Comparison of ENCODE assay signal across 14 cellular contexts in the genomic region with DNA sequence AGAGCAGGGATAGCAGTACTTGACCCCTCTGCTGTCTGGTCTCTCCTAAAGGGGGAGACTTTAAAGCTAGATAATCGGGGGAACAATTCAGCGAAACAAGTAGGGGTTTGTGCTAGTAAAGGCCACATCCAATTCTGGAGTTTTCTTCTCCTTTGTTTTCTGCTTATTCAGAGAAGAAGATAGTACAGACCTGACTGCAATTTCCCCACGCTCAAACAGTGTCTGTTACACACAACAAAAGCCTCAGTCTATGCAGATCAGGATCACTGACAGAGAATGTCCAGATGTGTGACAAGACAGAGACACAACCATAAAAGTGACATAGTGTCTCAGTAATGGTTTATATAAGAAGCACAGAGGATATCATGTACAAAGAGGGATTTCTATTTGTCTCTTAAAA.
DNase-seq lines count a peak whose midpoint lies in the region; ATAC-seq, FAIRE-seq and TF ChIP-seq lines count a peak whose summit lies in the region.
"Had no signal": no experiment of that assay in that cellular context is flagged by ENCODE, and none has a peak within 500 bp of the region (broad histone marks: within the 10 kb centered on the region; RNA-seq: fewer than 3 reads in every experiment).

No MANE protein-coding gene starts in this region.

- CTCF ChIA-PET in OCI-LY7 (lab: Charles Lee; ENCODE audit: unreplicated experiment): no interaction called here
- CTCF ChIA-PET in activated CD8-positive, alpha-beta T cell treated with anti-CD3 and anti-CD28 coated beads for 36 hours (lab: Charles Lee): interaction anchor here (1.5 to 4.4 kb wide), 5 partner anchors 8 to 477 kb away, joined by 3 to 24 read pairs (median 5); no protein-coding TSS in a partner anchor

- no peaks in the 10 kb centered on the region for H3K36me3 Mint-ChIP-seq in activated CD8-positive, alpha-beta T cell treated with anti-CD3 and anti-CD28 coated beads for 36 hours (ENCODE audit: low read depth)
- H3K36me3 Mint-ChIP-seq: brain had no signal

- H3K27ac ChIP-seq in OCI-LY7 (ENCODE audit: low read depth, low read length, poor library complexity, severe bottlenecking) (no peak overlapping the region), duodenal mucosa (ENCODE audit: low read depth, low read length) (peak overlapping the region; percentile 0)
- H3K27ac ChIP-seq: neutrophil, thyroid gland had no signal

- FAIRE-seq in GM12892 (lab: Jason Lieb, UNC) (peak; percentile 9), HTR-8/SVneo (lab: Jason Lieb, UNC) (no peak)

- H3K36me3 ChIP-seq in OCI-LY7 (ENCODE audit: insufficient read depth, low read length): no peaks in the 10 kb centered on the region
- no peaks in the 10 kb centered on the region for H3K36me3 ChIP-seq in duodenal mucosa (ENCODE audit: control insufficient read depth in 1 of 2, insufficient read depth in 2 of 2, low read length in 2 of 2)
- H3K36me3 ChIP-seq: neutrophil, thyroid gland had no signal

- BruUV-seq in OCI-LY7 (replicated peaks; lab: Mats Ljungman, UMichigan): no TSS peak

- no peak overlapping the region for H3K27ac Mint-ChIP-seq in activated CD8-positive, alpha-beta T cell treated with anti-CD3 and anti-CD28 coated beads for 36 hours

- no peaks in the 10 kb centered on the region for H3K79me2 ChIP-seq in OCI-LY7 (ENCODE audit: insufficient read depth, low read depth, low read length)

- H3K9me2 ChIP-seq in OCI-LY7 (ENCODE audit: insufficient read depth, low read length): no peaks in the 10 kb centered on the region

- no peaks in the 10 kb centered on the region for H3K27me3 Mint-ChIP-seq in activated CD8-positive, alpha-beta T cell treated with anti-CD3 and anti-CD28 coated beads for 36 hours

- intact Hi-C loops in OCI-LY7 (cut with micrococcal nuclease; ENCODE audit: unreplicated experiment): no loop called here
- intact Hi-C loops in activated CD8-positive, alpha-beta T cell treated with anti-CD3 and anti-CD28 coated beads for 36 hours (cut with micrococcal nuclease): no loop called here

- no peaks in the 10 kb centered on the region for H3K9me3 Mint-ChIP-seq in activated CD8-positive, alpha-beta T cell treated with anti-CD3 and anti-CD28 coated beads for 36 hours

- no peak overlapping the region for H3K4me3 Mint-ChIP-seq in activated CD8-positive, alpha-beta T cell treated with anti-CD3 and anti-CD28 coated beads for 36 hours
- H3K4me3 Mint-ChIP-seq: brain had no signal

- TF ChIP-seq CTCF in OCI-LY7 (conservative IDR thresholded peaks at IDR 0.05; ENCODE audit: low read length) (no peak), GM10266 (IDR thresholded peaks at IDR 0.05; ENCODE audit: control insufficient read depth, insufficient read depth, low read depth, missing control alignments) (no peak)
- no peak for TF ChIP-seq CTCF in activated CD8-positive, alpha-beta T cell treated with anti-CD3 and anti-CD28 coated beads for 36 hours (IDR thresholded peaks at IDR 0.05)

- H3K27me3 ChIP-seq in duodenal mucosa (ENCODE audit: control insufficient read depth in 1 of 2, insufficient read depth in 2 of 2, low read length in 2 of 2): no peaks in the 10 kb centered on the region
- H3K27me3 ChIP-seq: neutrophil, thyroid gland had no signal

- no peak for ATAC-seq in activated CD8-positive, alpha-beta T cell treated with anti-CD3 and anti-CD28 coated beads for 36 hours
- ATAC-seq: left cardiac atrium had no signal

- no peaks in the 10 kb centered on the region for H4K20me1 ChIP-seq in OCI-LY7 (ENCODE audit: insufficient read depth, low read length)

- POLR2A ChIA-PET in OCI-LY7 (lab: Charles Lee): no interaction called here
- POLR2A ChIA-PET in activated CD8-positive, alpha-beta T cell treated with anti-CD3 and anti-CD28 coated beads for 36 hours (lab: Charles Lee): interaction anchor here (0.8 kb wide), 1 partner anchor 67 kb away, joined by 3 read pairs; no protein-coding TSS in a partner anchor

- H3K9ac ChIP-seq in duodenal mucosa (ENCODE audit: low read depth in 1 of 2, low read length in 2 of 2): peak overlapping the region; percentile 37 to 48

- peak overlapping the region; percentile 46 for H3K4me2 ChIP-seq in OCI-LY7 (ENCODE audit: low read length)

- H3K4me1 ChIP-seq in OCI-LY7 (ENCODE audit: insufficient read depth, low read length, poor library complexity, severe bottlenecking) (peaks cover 8% of the 10 kb centered on the region), duodenal mucosa (ENCODE audit: control insufficient read depth in 1 of 2, insufficient read depth in 2 of 2, low read length in 2 of 2) (peaks cover 22% of the 10 kb centered on the region in 2 donors)
- H3K4me1 ChIP-seq: thyroid gland had no signal

- peak overlapping the region; percentile 94 for H2AFZ ChIP-seq in OCI-LY7 (ENCODE audit: low read length)

- H3K4me3 ChIP-seq in OCI-LY7 (ENCODE audit: low read depth, low read length, poor library complexity, severe bottlenecking) (no peak overlapping the region), duodenal mucosa (ENCODE audit: low read depth in 1 of 2, low read length in 2 of 2) (peak overlapping the region; percentile 23 to 68)
- H3K4me3 ChIP-seq: thyroid gland had no signal

- TF ChIP-seq POLR2A in GM12892 (IDR thresholded peaks at IDR 0.05; ENCODE audit: low read depth, low read length): no peak

- no peak for DNase-seq in GM12892 (ENCODE audit: insufficient read length)
- no peak for DNase-seq in OCI-LY7 (ENCODE audit: low spot score)
- DNase-seq in pons (ENCODE audit: low spot score): peak; percentile 91
- no peak for DNase-seq in HTR-8/SVneo (ENCODE audit: insufficient read length, low spot score)
- no peak for DNase-seq in central memory CD4-positive, alpha-beta T cell
- no peak for DNase-seq in activated CD8-positive, alpha-beta T cell treated with anti-CD3 and anti-CD28 coated beads for 36 hours
- no peak for DNase-seq in GM10266 (ENCODE audit: extremely low spot score)
- DNase-seq: activated gamma-delta T cell, left cardiac atrium, NCI-H1930, thyroid gland had no signal

- H3K4me1 Mint-ChIP-seq in activated CD8-positive, alpha-beta T cell treated with anti-CD3 and anti-CD28 coated beads for 36 hours (ENCODE audit: low read depth): peaks cover 10% of the 10 kb centered on the region

- H3K9me3 ChIP-seq in OCI-LY7 (ENCODE audit: low read length): peaks cover 4% of the 10 kb centered on the region; the same call in 1 of the 2 replicates
- no peaks in the 10 kb centered on the region for H3K9me3 ChIP-seq in duodenal mucosa (ENCODE audit: control insufficient read depth in 1 of 2, low read length in 2 of 2)
- H3K9me3 ChIP-seq: neutrophil, thyroid gland had no signal
